8 cellular contexts compared by ENCODE assay signal in the genomic region with DNA sequence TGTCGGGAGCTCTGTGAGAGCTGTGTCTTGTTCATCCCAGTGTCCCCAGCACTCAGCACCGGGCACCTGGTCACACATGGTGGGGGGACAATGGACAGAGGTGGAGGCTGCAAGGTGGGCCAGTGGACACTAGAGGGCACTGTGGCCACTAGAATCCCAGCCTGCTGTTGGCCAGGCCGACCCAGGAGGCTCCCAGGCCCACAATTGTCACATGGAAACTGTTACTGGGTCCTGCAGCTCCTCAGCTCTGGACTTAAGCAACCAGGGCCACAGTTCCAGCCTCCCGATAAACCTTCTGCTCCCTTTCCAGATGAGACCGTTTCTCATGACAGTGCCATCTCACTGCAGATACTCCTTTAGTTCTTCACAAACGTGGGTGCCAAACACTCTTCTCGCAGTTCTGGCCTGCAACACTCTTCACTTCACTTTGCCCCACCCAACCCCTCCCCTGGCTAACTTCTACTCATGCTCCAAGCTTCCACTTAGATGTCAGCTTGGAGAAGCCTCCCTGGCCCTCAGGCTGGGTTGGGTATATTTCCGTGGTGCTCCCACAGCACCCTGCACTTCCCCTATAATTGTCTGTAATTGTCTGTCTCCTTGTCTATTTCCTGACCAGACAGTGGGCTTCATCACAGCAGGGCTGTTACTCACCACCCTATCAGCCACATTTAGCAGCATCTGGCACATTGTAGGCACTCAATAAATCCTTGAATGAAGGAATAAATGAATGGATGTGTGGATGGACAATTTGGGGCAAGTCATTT. TPM values are rescaled to one million over a fixed set of nuclear protein-coding genes. Genes with fewer than 3 reads are reported as not detected.
DNase-seq lines count a peak whose midpoint lies in the region; ATAC-seq and TF ChIP-seq lines count a peak whose summit lies in the region.

No MANE protein-coding gene starts in this region.

- no peaks in the 10 kb centered on the region for H3K36me3 ChIP-seq in mucosa of descending colon (ENCODE audit: low read depth)

- peak; percentile 47 for ATAC-seq in effector memory CD8-positive, alpha-beta T cell (replicated peaks)
- peak; percentile 58 for ATAC-seq in mucosa of descending colon

- no peaks in the 10 kb centered on the region for H3K27me3 Mint-ChIP-seq in activated CD4-positive, alpha-beta memory T cell treated with anti-CD3 and anti-CD28 coated beads, Interleukin-2, amount 10 ng/mL, durations not matched to agents 7 days and 5 days
- no peaks in the 10 kb centered on the region for H3K27me3 Mint-ChIP-seq in effector memory CD8-positive, alpha-beta T cell

- CTCF ChIA-PET in activated CD4-positive, alpha-beta memory T cell treated with anti-CD3 and anti-CD28 coated beads, Interleukin-2, amount 10 ng/mL, durations not matched to agents 7 days and 5 days (lab: Charles Lee): interaction anchor here (1.0 to 3.3 kb wide), 8 partner anchors 9 to 197 kb away, joined by 3 to 12 read pairs (median 4); no protein-coding TSS in a partner anchor

- intact Hi-C loops in mucosa of descending colon (cut with DNase I, micrococcal nuclease): no loop called here

- peak; percentile 66 for TF ChIP-seq CTCF in GM20000 (IDR thresholded peaks at IDR 0.05; ENCODE audit: extremely low read depth, missing control alignments)
- TF ChIP-seq CTCF in mucosa of descending colon (IDR thresholded peaks at IDR 0.05): peak; percentile 43

- no peaks in the 10 kb centered on the region for H3K36me3 Mint-ChIP-seq in activated CD4-positive, alpha-beta memory T cell treated with anti-CD3 and anti-CD28 coated beads, Interleukin-2, amount 10 ng/mL, durations not matched to agents 7 days and 5 days (ENCODE audit: low read depth)
- H3K36me3 Mint-ChIP-seq in effector memory CD8-positive, alpha-beta T cell (ENCODE audit: insufficient read depth): peaks cover 3% of the 10 kb centered on the region

- DNase-seq in CD1c-positive myeloid dendritic cell (ENCODE audit: extremely low spot score) (peak; percentile 60), GM20000 (ENCODE audit: low spot score) (peak; percentile 52), NCI-H2107 (lab: John Stamatoyannopoulos, UW) (peak; percentile 36), mucosa of descending colon (peak in 2 of 3 donors; percentile 65 to 67), substantia nigra (lab: John Stamatoyannopoulos, UW) (peak in 38 of 49 donors; percentile 1 to 74 (median 31)), putamen (ENCODE audit: low spot score) (no peak)
- peak; percentile 50 for DNase-seq in activated CD4-positive, alpha-beta memory T cell treated with anti-CD3 and anti-CD28 coated beads, Interleukin-2, amount 10 ng/mL, durations not matched to agents 7 days and 5 days
- DNase-seq in effector memory CD8-positive, alpha-beta T cell: peak; percentile 32 to 42 (median 34)

- H3K4me3 ChIP-seq in mucosa of descending colon: no peak overlapping the region

- no peak overlapping the region for H3K27ac ChIP-seq in substantia nigra (ENCODE audit: low read depth, low read length, poor library complexity, severe bottlenecking)

- H3K9me3 ChIP-seq in mucosa of descending colon: no peaks in the 10 kb centered on the region

- H3K27ac Mint-ChIP-seq in activated CD4-positive, alpha-beta memory T cell treated with anti-CD3 and anti-CD28 coated beads, Interleukin-2, amount 10 ng/mL, durations not matched to agents 7 days and 5 days: no peak overlapping the region
- H3K27ac Mint-ChIP-seq in effector memory CD8-positive, alpha-beta T cell: peak overlapping the region in 1 of 2 donors; percentile 53

- peaks cover 28% of the 10 kb centered on the region for H3K4me1 Mint-ChIP-seq in activated CD4-positive, alpha-beta memory T cell treated with anti-CD3 and anti-CD28 coated beads, Interleukin-2, amount 10 ng/mL, durations not matched to agents 7 days and 5 days
- H3K4me1 Mint-ChIP-seq in effector memory CD8-positive, alpha-beta T cell (ENCODE audit: low read depth in 2 of 2): peaks cover 28 to 37% of the 10 kb centered on the region in 2 donors

- no peaks in the 10 kb centered on the region for H3K9me3 Mint-ChIP-seq in activated CD4-positive, alpha-beta memory T cell treated with anti-CD3 and anti-CD28 coated beads, Interleukin-2, amount 10 ng/mL, durations not matched to agents 7 days and 5 days
- H3K9me3 Mint-ChIP-seq in effector memory CD8-positive, alpha-beta T cell: no peaks in the 10 kb centered on the region

- H3K4me3 Mint-ChIP-seq in activated CD4-positive, alpha-beta memory T cell treated with anti-CD3 and anti-CD28 coated beads, Interleukin-2, amount 10 ng/mL, durations not matched to agents 7 days and 5 days: no peak overlapping the region
- H3K4me3 Mint-ChIP-seq in effector memory CD8-positive, alpha-beta T cell: no peak overlapping the region

- peaks cover 12% of the 10 kb centered on the region for H3K4me1 ChIP-seq in mucosa of descending colon (ENCODE audit: low read depth)

- POLR2A ChIA-PET in activated CD4-positive, alpha-beta memory T cell treated with anti-CD3 and anti-CD28 coated beads, Interleukin-2, amount 10 ng/mL, durations not matched to agents 7 days and 5 days (lab: Charles Lee): interaction anchor here (0.6 kb wide), 1 partner anchor 59 kb away, joined by 3 read pairs; no protein-coding TSS in a partner anchor

RNA-seq across cellular contexts. Expression of a gene that starts 3.5 kb away (rescaled TPM):
- total RNA-seq in activated CD4-positive, alpha-beta memory T cell treated with anti-CD3 and anti-CD28 coated beads, Interleukin-2, amount 10 ng/mL, durations not matched to agents 7 days and 5 days: under 1 TPM; 0.20 to 0.48 TPM
- 10 to 100 TPM; 28.0 to 39.3 (median 30.9) TPM for total RNA-seq in mucosa of descending colon

RNA-seq across cellular contexts. Expression of a gene that starts 59.9 kb away (rescaled TPM):
- 10 to 100 TPM; 95.5 to 99.9 TPM for total RNA-seq in activated CD4-positive, alpha-beta memory T cell treated with anti-CD3 and anti-CD28 coated beads, Interleukin-2, amount 10 ng/mL, durations not matched to agents 7 days and 5 days
- 100 to 1,000 TPM in 1 of 3 donors, 10 to 100 TPM in 2; 74.5 to 109 (median 80.2) TPM for total RNA-seq in mucosa of descending colon

Comparison
In these comparisons a context has a peak if more than half of its experiments do, and no peak if none do; other contexts are left out.
1. RNA of a gene that starts 3.5 kb away (total RNA-seq): 28.0 to 39.3 TPM in mucosa of descending colon; 0.20 to 0.48 TPM in activated CD4-positive, alpha-beta memory T cell treated with anti-CD3 and anti-CD28 coated beads, Interleukin-2, amount 10 ng/mL, durations not matched to agents 7 days and 5 days; every median in the first group is over 10 times any median in the second.